ENCODE assay signal across 1 cellular context in genomic region chr2:241804326-241805276, GRCh38.
TF ChIP-seq lines count a peak whose summit lies in the region.

No MANE protein-coding gene starts in this region.

TF ChIP-seq in SK-N-SH treated with all-trans-retinoic acid at 6 μM for 48 hours, 23 proteins besides CTCF, POLR2A, EP300 and RAD21 (continued from another document):
- TF ChIP-seq ZNF565 (CRISPR knock-in tag; conservative IDR thresholded peaks at IDR 0.05; ENCODE audit: low read depth) (no peak), CSDC2 (CRISPR knock-in tag; IDR thresholded peaks at IDR 0.05) (no peak), ISL1 (CRISPR knock-in tag; IDR thresholded peaks at IDR 0.05) (no peak), PATZ1 (CRISPR knock-in tag; IDR thresholded peaks at IDR 0.05; ENCODE audit: borderline replicate concordance) (no peak)
